In genomic region chr1:173191011-173191410, GRCh38 we compare ENCODE assay signal across 10 cellular contexts.
DNase-seq lines count a peak whose midpoint lies in the region; ATAC-seq and TF ChIP-seq lines count a peak whose summit lies in the region.
"Had no signal": no experiment of that assay in that cellular context is flagged by ENCODE, and none has a peak within 500 bp of the region (broad histone marks: within the 10 kb centered on the region; RNA-seq: fewer than 3 reads in every experiment).

No MANE protein-coding gene starts in this region.

- 0 out of 22 replicates have a peak overlapping the region, but pooled peaks of 1 of the 11 experiments have one; percentile 25 for H3K9ac ChIP-seq in BLaER1 treated with 17β-estradiol and CSF1 and Interleukin-3, amounts not matched to agents 10 nM and 100 nM

- no peaks in the 10 kb centered on the region for H4K20me1 ChIP-seq in BLaER1 treated with 17β-estradiol and CSF1 and Interleukin-3, amounts not matched to agents 10 nM and 100 nM

- no peak for TF ChIP-seq CTCF in RWPE2 (IDR thresholded peaks at IDR 0.05; ENCODE audit: poor library complexity, severe bottlenecking)
- no peak for TF ChIP-seq CTCF in fibroblast of pulmonary artery (IDR thresholded peaks at IDR 0.05; ENCODE audit: low read length, missing control alignments)

- DNase-seq in RWPE2 (ENCODE audit: low spot score): no peak
- peak; percentile 34 for DNase-seq in fibroblast of pulmonary artery (ENCODE audit: low read depth)
- DNase-seq in pons (ENCODE audit: low spot score): peak; percentile 31
- DNase-seq in NCI-H748 treated with DMSO at 0.1 percent for 48 hours (lab: John Stamatoyannopoulos, UW): no peak
- no peak for DNase-seq in GM19238 (ENCODE audit: insufficient read length, low spot score)
- DNase-seq: GF-D8, NCI-H1092 had no signal

- peak overlapping the region; percentile 20 to 81 (median 43); a peak in 16 of 22 replicates for H3K4me2 ChIP-seq in BLaER1 treated with 17β-estradiol and CSF1 and Interleukin-3, amounts not matched to agents 10 nM and 100 nM

- no peak overlapping the region for H3K4me3 ChIP-seq in BLaER1 treated with 17β-estradiol and CSF1 and Interleukin-3, amounts not matched to agents 10 nM and 100 nM
- no peak overlapping the region for H3K4me3 ChIP-seq in RWPE2 (ENCODE audit: severe bottlenecking)
- no peak overlapping the region for H3K4me3 ChIP-seq in fibroblast of pulmonary artery (replicated peaks; ENCODE audit: low read depth, low read length)

- H3K27ac ChIP-seq in BLaER1 treated with 17β-estradiol and CSF1 and Interleukin-3, amounts not matched to agents 10 nM and 100 nM: peak overlapping the region in 4 of 11 experiments; percentile 4 to 66 (median 49); a peak in 6 of 22 replicates
- H3K27ac ChIP-seq in RWPE2 (ENCODE audit: poor library complexity, severe bottlenecking): peak overlapping the region; percentile 38

- ATAC-seq in RWPE2 (ENCODE audit: low read depth) (no peak), GM21529 (IDR thresholded peaks at IDR 0.05; ENCODE audit: unreplicated experiment) (no peak), HG03097 (IDR thresholded peaks at IDR 0.05; ENCODE audit: low FRiP score, unreplicated experiment) (no peak)

- H3K4me1 ChIP-seq in BLaER1 treated with 17β-estradiol and CSF1 and Interleukin-3, amounts not matched to agents 10 nM and 100 nM: peaks cover 18 to 77% (median 23%) of the 10 kb centered on the region in 10 experiments
- peaks cover 14% of the 10 kb centered on the region for H3K4me1 ChIP-seq in RWPE2 (ENCODE audit: insufficient read depth, poor library complexity, severe bottlenecking)

- peaks cover 0 to 11% (median 0%) of the 10 kb centered on the region in 11 experiments; a peak in 5 of 22 replicates for H3K9me3 ChIP-seq in BLaER1 treated with 17β-estradiol and CSF1 and Interleukin-3, amounts not matched to agents 10 nM and 100 nM (replicated peaks in 1 of 11)
- no peaks in the 10 kb centered on the region for H3K9me3 ChIP-seq in RWPE2 (ENCODE audit: severe bottlenecking)

- peaks cover 0 to 11% (median 0%) of the 10 kb centered on the region in 11 experiments; a peak in 1 of 22 replicates for H3K36me3 ChIP-seq in BLaER1 treated with 17β-estradiol and CSF1 and Interleukin-3, amounts not matched to agents 10 nM and 100 nM
- H3K36me3 ChIP-seq in RWPE2 (ENCODE audit: low read depth): no peaks in the 10 kb centered on the region

- no peaks in the 10 kb centered on the region for H3K27me3 ChIP-seq in BLaER1 treated with 17β-estradiol and CSF1 and Interleukin-3, amounts not matched to agents 10 nM and 100 nM
- H3K27me3 ChIP-seq in RWPE2 (ENCODE audit: insufficient read depth, poor library complexity, severe bottlenecking): no peaks in the 10 kb centered on the region

Comparison
In these comparisons a context has a peak if more than half of its experiments do, and no peak if none do; other contexts are left out.
1. DNase-seq: peak in fibroblast of pulmonary artery (single experiment) and pons (single experiment); none in RWPE2 (single experiment), NCI-H748 treated with DMSO at 0.1 percent for 48 hours (single experiment) and GM19238 (single experiment).